In genomic region chr1:225290244-225290643, GRCh38 we compare ENCODE assay signal across 33 cellular contexts.
"Had no signal": no experiment of that assay in that cellular context is flagged by ENCODE, and none has a peak within 500 bp of the region (broad histone marks: within the 10 kb centered on the region; RNA-seq: fewer than 3 reads in every experiment).

No MANE protein-coding gene starts in this region.

- H3K36me3 ChIP-seq: adrenal gland, ascending aorta, brain microvascular endothelial cell, breast epithelium, cardiac muscle cell had no signal

- ATAC-seq: activated naive CD4-positive, alpha-beta T cell treated with anti-CD3 and anti-CD28 coated beads, Interleukin-2, amount 50 U/mL, for 72 hours; activated naive CD8-positive, alpha-beta T cell treated with anti-CD3 and anti-CD28 coated beads, Interleukin-2, amount 50 U/mL, for 24 hours; activated T-cell treated with anti-CD3 and anti-CD28 coated beads, Interleukin-2, amount 50 U/mL, for 4 hours; activated T-cell treated with anti-CD3 and anti-CD28 coated beads, Interleukin-2, amount 50 U/mL, for 72 hours; activated T-helper 17 cell treated with anti-CD3 and anti-CD28 coated beads, Interleukin-2, amount 50 U/mL, for 72 hours; body of pancreas had no signal

- H3K4me3 ChIP-seq: adrenal gland, ascending aorta, body of pancreas, breast epithelium, cardiac muscle cell had no signal

- DNase-seq: activated effector memory CD4-positive, alpha-beta T cell treated with anti-CD3 and anti-CD28 coated beads, Interleukin-2, amount 50 U/mL, for 16 hours; activated effector memory CD4-positive, alpha-beta T cell treated with Interleukin-2 at 50 U/mL for 16 hours; activated gamma-delta T cell; activated gamma-delta T cell treated with Interleukin-2 at 50 U/mL for 16 hours; activated naive CD4-positive, alpha-beta T cell; activated naive CD4-positive, alpha-beta T cell treated with anti-CD3 and anti-CD28 coated beads for 36 hours; activated naive CD4-positive, alpha-beta T cell treated with anti-CD3 and anti-CD28 coated beads, Interleukin-2, amount 10 ng/mL, durations not matched to agents 7 days and 5 days; activated naive CD4-positive, alpha-beta T cell treated with anti-CD3 and anti-CD28 coated beads, Interleukin-2, amount 50 U/mL, for 16 hours; activated naive CD4-positive, alpha-beta T cell treated with Interleukin-2 at 50 U/mL for 16 hours; activated naive CD8-positive, alpha-beta T cell treated with anti-CD3 and anti-CD28 coated beads for 36 hours; activated naive CD8-positive, alpha-beta T cell treated with anti-CD3 and anti-CD28 coated beads, Interleukin-2, amount 10 ng/mL, durations not matched to agents 7 days and 5 days; activated naive CD8-positive, alpha-beta T cell treated with anti-CD3 and anti-CD28 coated beads, Interleukin-2, amount 50 U/mL, for 24 hours; activated T-cell treated with anti-CD3 and anti-CD28 coated beads, Interleukin-2, amount 50 U/mL, for 4 hours; activated T-cell treated with anti-CD3 and anti-CD28 coated beads, Interleukin-2, amount 50 U/mL, for 48 hours; activated T-cell treated with anti-CD3 and anti-CD28 coated beads, Interleukin-2, amount 50 U/mL, for 72 hours; adrenal gland; amniotic stem cell; amygdala; anterior cingulate cortex; aorta; body of pancreas; brain microvascular endothelial cell; caudate nucleus; central memory CD4-positive, alpha-beta T cell; cerebellar nuclear complex had no signal

- FAIRE-seq: astrocyte, bronchial epithelial cell, colon had no signal

- H3K27ac ChIP-seq: adrenal gland, ascending aorta, body of pancreas, brain microvascular endothelial cell, breast epithelium, cardiac muscle cell had no signal

- H3K9me3 ChIP-seq: body of pancreas had no signal

- H3K27me3 ChIP-seq: adrenal gland, ascending aorta, body of pancreas, brain microvascular endothelial cell, breast epithelium, cardiac muscle cell had no signal

- H3K4me1 ChIP-seq: adrenal gland, ascending aorta, body of pancreas, breast epithelium had no signal
